1 cellular context compared by ENCODE assay signal in the genomic region with DNA sequence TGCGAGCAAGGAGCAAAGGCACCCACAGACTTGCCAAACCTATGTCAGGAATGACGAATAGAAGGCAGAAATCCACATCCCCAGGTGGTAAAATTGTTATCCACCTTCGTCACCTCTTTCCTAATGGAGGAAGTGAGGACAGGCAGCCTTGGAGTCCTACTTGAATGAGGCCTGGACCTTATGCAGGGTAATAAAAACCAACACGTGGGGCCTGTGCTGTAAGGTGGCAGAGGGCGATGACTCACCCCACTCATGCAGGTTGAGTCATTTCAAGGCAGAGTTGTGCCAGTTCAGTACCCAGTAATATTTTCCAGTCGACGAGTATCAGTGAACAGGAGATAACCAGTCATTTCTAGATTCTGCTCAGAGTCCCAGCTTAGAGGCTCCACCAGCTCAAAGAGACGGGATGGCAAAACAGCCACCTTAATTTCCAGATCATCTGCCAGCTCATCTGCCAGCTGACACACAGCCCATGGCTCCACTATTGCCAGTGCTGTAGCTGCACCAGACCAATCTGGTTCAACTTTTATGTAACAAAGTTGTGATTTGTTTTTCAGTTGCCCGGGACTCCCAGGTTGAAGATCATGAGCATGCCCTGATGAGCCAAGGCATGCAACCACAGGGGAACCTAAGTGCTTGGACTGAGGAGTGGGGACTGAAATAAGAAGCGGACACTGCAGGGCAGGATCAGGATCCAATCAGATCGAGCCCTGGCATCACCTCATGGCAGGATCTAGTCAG.
TF ChIP-seq lines count a peak whose summit lies in the region.

No MANE protein-coding gene starts in this region.

TF ChIP-seq in SK-N-SH, 30 proteins besides CTCF, POLR2A, EP300 and RAD21 (continued from another document):
- TF ChIP-seq, protein P1, sequence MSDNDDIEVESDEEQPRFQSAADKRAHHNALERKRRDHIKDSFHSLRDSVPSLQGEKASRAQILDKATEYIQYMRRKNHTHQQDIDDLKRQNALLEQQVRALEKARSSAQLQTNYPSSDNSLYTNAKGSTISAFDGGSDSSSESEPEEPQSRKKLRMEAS (IDR thresholded peaks at IDR 0.05; ENCODE audit: low read depth), result peak; percentile 97
